Comparison of ENCODE assay signal across 12 cellular contexts in genomic region chr2:109497911-109498870, GRCh38.
DNase-seq lines count a peak whose midpoint lies in the region; ATAC-seq and TF ChIP-seq lines count a peak whose summit lies in the region.
"Had no signal": no experiment of that assay in that cellular context is flagged by ENCODE, and none has a peak within 500 bp of the region (broad histone marks: within the 10 kb centered on the region; RNA-seq: fewer than 3 reads in every experiment).

No MANE protein-coding gene starts in this region.

- peak overlapping the region; percentile 21; the same call in 1 of the 2 replicates for H3K27ac ChIP-seq in C4-2B
- H3K27ac ChIP-seq in osteoblast (ENCODE audit: low read depth, low read length), result no peak overlapping the region
- no peak overlapping the region for H3K27ac ChIP-seq in esophagus muscularis mucosa (replicated peaks in 1 of 4)
- H3K27ac ChIP-seq: cardiac muscle cell had no signal

- H3K27me3 ChIP-seq in osteoblast (ENCODE audit: insufficient read depth, low read length) (no peaks in the 10 kb centered on the region), esophagus muscularis mucosa (no peaks in the 10 kb centered on the region)
- H3K27me3 ChIP-seq: cardiac muscle cell had no signal

- H2AFZ ChIP-seq in osteoblast (ENCODE audit: low read length), result no peak overlapping the region

- peak overlapping the region; percentile 43; the same call in 1 of the 2 replicates for H3K27ac Mint-ChIP-seq in HFFc6
- no peak overlapping the region for H3K27ac Mint-ChIP-seq in activated CD4-positive, alpha-beta T cell treated with anti-CD3 and anti-CD28 coated beads, Interleukin-2, amount 10 ng/mL, durations not matched to agents 24 days and 14 days
- H3K27ac Mint-ChIP-seq: CD4-positive, alpha-beta memory T cell; stimulated activated naive CD8-positive, alpha-beta T cell treated with anti-CD3 and anti-CD28 coated beads, Interleukin-15, Interleukin-2, amounts not matched to agents 100 ng/mL and 50 ng/mL, for 24 hours had no signal

- no peak for ATAC-seq in GM21367 (IDR thresholded peaks at IDR 0.05; ENCODE audit: unreplicated experiment)

- H3K4me1 Mint-ChIP-seq in HFFc6 (ENCODE audit: low read depth), result peaks cover 25% of the 10 kb centered on the region
- H3K4me1 Mint-ChIP-seq in activated CD4-positive, alpha-beta T cell treated with anti-CD3 and anti-CD28 coated beads, Interleukin-2, amount 10 ng/mL, durations not matched to agents 24 days and 14 days, result no peaks in the 10 kb centered on the region
- H3K4me1 Mint-ChIP-seq: CD4-positive, alpha-beta memory T cell had no signal

- 61% methylated on average over 19 of the region's 19 CpGs for WGBS in esophagus muscularis mucosa

- no peaks in the 10 kb centered on the region for H3K79me2 ChIP-seq in osteoblast (ENCODE audit: insufficient read depth, low read length)

- peaks cover 6% of the 10 kb centered on the region for H3K4me1 ChIP-seq in osteoblast (ENCODE audit: insufficient read depth, low read length)
- peaks cover 9 to 24% (median 12%) of the 10 kb centered on the region in 4 donors for H3K4me1 ChIP-seq in esophagus muscularis mucosa

- no peaks in the 10 kb centered on the region for H4K20me1 ChIP-seq in osteoblast (ENCODE audit: insufficient read depth, low read length)

- H3K9me3 ChIP-seq in osteoblast (ENCODE audit: low read depth, low read length) (no peaks in the 10 kb centered on the region), esophagus muscularis mucosa (no peaks in the 10 kb centered on the region)

- H3K4me2 ChIP-seq in osteoblast (ENCODE audit: insufficient read depth, low read length), result no peak overlapping the region

- peaks cover 4% of the 10 kb centered on the region; the same call in 1 of the 2 replicates for H3K36me3 Mint-ChIP-seq in HFFc6 (ENCODE audit: low read depth)
- no peaks in the 10 kb centered on the region for H3K36me3 Mint-ChIP-seq in activated CD4-positive, alpha-beta T cell treated with anti-CD3 and anti-CD28 coated beads, Interleukin-2, amount 10 ng/mL, durations not matched to agents 24 days and 14 days (ENCODE audit: low read depth)
- H3K36me3 Mint-ChIP-seq: CD4-positive, alpha-beta memory T cell had no signal

- DNase-seq in HFFc6 (no peak), cerebellar nuclear complex (lab: John Stamatoyannopoulos, UW) (peak; percentile 42 to 70), osteoblast (ENCODE audit: insufficient read length, low spot score, missing footprints) (peak; percentile 36), esophagus muscularis mucosa (ENCODE audit: extremely low spot score) (no peak)
- DNase-seq in activated CD4-positive, alpha-beta T cell treated with anti-CD3 and anti-CD28 coated beads, Interleukin-2, amount 10 ng/mL, durations not matched to agents 24 days and 14 days, result no peak
- DNase-seq in activated naive CD4-positive, alpha-beta T cell (lab: John Stamatoyannopoulos, UW), result no peak
- DNase-seq: CD4-positive, alpha-beta memory T cell; NCI-H1092 had no signal

- H3K36me3 ChIP-seq in osteoblast (ENCODE audit: insufficient read depth, low read length) (peaks cover 2% of the 10 kb centered on the region), esophagus muscularis mucosa (peaks cover 0 to 25% (median 6%) of the 10 kb centered on the region in 4 donors)
- H3K36me3 ChIP-seq: cardiac muscle cell had no signal

- H3K4me3 ChIP-seq in osteoblast (ENCODE audit: insufficient read depth, low read length) (no peak overlapping the region), esophagus muscularis mucosa (no peak overlapping the region)
- H3K4me3 ChIP-seq: cardiac muscle cell had no signal

- peaks cover 3% of the 10 kb centered on the region; the same call in 1 of the 2 replicates for H3K27me3 Mint-ChIP-seq in HFFc6 (ENCODE audit: insufficient read depth)
- H3K27me3 Mint-ChIP-seq in activated CD4-positive, alpha-beta T cell treated with anti-CD3 and anti-CD28 coated beads, Interleukin-2, amount 10 ng/mL, durations not matched to agents 24 days and 14 days, result no peaks in the 10 kb centered on the region
- H3K27me3 Mint-ChIP-seq: CD4-positive, alpha-beta memory T cell; stimulated activated naive CD8-positive, alpha-beta T cell treated with anti-CD3 and anti-CD28 coated beads, Interleukin-15, Interleukin-2, amounts not matched to agents 100 ng/mL and 50 ng/mL, for 24 hours had no signal

- H3K9me3 Mint-ChIP-seq in HFFc6, result no peaks in the 10 kb centered on the region
- H3K9me3 Mint-ChIP-seq in activated CD4-positive, alpha-beta T cell treated with anti-CD3 and anti-CD28 coated beads, Interleukin-2, amount 10 ng/mL, durations not matched to agents 24 days and 14 days, result no peaks in the 10 kb centered on the region
- H3K9me3 Mint-ChIP-seq: stimulated activated naive CD8-positive, alpha-beta T cell treated with anti-CD3 and anti-CD28 coated beads, Interleukin-15, Interleukin-2, amounts not matched to agents 100 ng/mL and 50 ng/mL, for 24 hours had no signal

- no peak for TF ChIP-seq EP300 in esophagus muscularis mucosa (IDR thresholded peaks at IDR 0.05)

- intact Hi-C loops in activated CD4-positive, alpha-beta T cell treated with anti-CD3 and anti-CD28 coated beads, Interleukin-2, amount 10 ng/mL, durations not matched to agents 24 days and 14 days (cut with micrococcal nuclease), result no loop called here
- intact Hi-C loops in esophagus muscularis mucosa (cut with DNase I), result no loop called here

- TF ChIP-seq CTCF in C4-2B (conservative IDR thresholded peaks at IDR 0.05) (no peak), HFFc6 (IDR thresholded peaks at IDR 0.05) (no peak), osteoblast (IDR thresholded peaks at IDR 0.05; ENCODE audit: extremely low read depth, low read depth, low read length) (no peak), esophagus muscularis mucosa (IDR thresholded peaks at IDR 0.05) (no peak)

- H3K4me3 Mint-ChIP-seq in HFFc6, result peak overlapping the region; percentile 54; the same call in 1 of the 2 replicates
- no peak overlapping the region for H3K4me3 Mint-ChIP-seq in activated CD4-positive, alpha-beta T cell treated with anti-CD3 and anti-CD28 coated beads, Interleukin-2, amount 10 ng/mL, durations not matched to agents 24 days and 14 days
- H3K4me3 Mint-ChIP-seq: CD4-positive, alpha-beta memory T cell; stimulated activated naive CD8-positive, alpha-beta T cell treated with anti-CD3 and anti-CD28 coated beads, Interleukin-15, Interleukin-2, amounts not matched to agents 100 ng/mL and 50 ng/mL, for 24 hours had no signal

- TF ChIP-seq POLR2A in esophagus muscularis mucosa (IDR thresholded peaks at IDR 0.05; ENCODE audit: low read depth), result no peak

Comparison
In these comparisons a context has a peak if more than half of its experiments do, and no peak if none do; other contexts are left out.
1. DNase-seq: peak in cerebellar nuclear complex (2 of 2) and osteoblast (single experiment); none in HFFc6 (single experiment), activated CD4-positive, alpha-beta T cell treated with anti-CD3 and anti-CD28 coated beads, Interleukin-2, amount 10 ng/mL, durations not matched to agents 24 days and 14 days (single experiment), activated naive CD4-positive, alpha-beta T cell (0 of 4) and esophagus muscularis mucosa (single experiment).